18 cellular contexts compared by ENCODE assay signal in the genomic region with DNA sequence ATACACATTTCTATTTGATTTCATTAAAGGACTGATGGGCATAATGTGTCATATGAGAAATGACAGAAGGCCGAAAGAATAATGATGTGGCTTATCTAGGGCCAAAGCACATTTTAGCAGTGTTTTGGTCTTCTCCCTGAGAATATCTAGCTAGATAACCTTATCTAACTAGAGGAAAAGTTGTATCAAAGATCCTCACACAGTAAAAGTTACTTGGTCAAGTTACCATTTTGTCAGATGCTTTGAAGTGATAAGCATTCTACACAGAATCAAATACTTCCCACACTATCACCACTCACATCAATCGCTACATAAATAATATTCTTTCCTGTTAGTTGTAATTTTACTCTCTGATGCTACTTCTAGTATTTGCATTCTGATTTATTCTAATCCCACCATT. TPM values are rescaled to one million over a fixed set of nuclear protein-coding genes. Genes with fewer than 3 reads are reported as not detected.
DNase-seq lines count a peak whose midpoint lies in the region; ATAC-seq, FAIRE-seq and TF ChIP-seq lines count a peak whose summit lies in the region.
"Had no signal": no experiment of that assay in that cellular context is flagged by ENCODE, and none has a peak within 500 bp of the region (broad histone marks: within the 10 kb centered on the region; RNA-seq: fewer than 3 reads in every experiment).

No MANE protein-coding gene starts in this region.

- H2AFZ ChIP-seq in SK-N-SH (ENCODE audit: low read depth) (no peak overlapping the region), K562 (ENCODE audit: low read depth, low read length) (no peak overlapping the region), neural progenitor cell (replicated peaks) (no peak overlapping the region)

- POLR2A ChIA-PET in SK-N-SH (lab: Yijun Ruan, JAX) (no interaction called here), K562 (lab: Yijun Ruan, JAX) (interaction anchor here (1.0 to 2.4 kb wide), 5 partner anchors 8 to 25 kb away, joined by 3 to 16 read pairs (median 4); no protein-coding TSS in a partner anchor)

- in situ Hi-C loops in K562 (cut with MboI): no loop called here

- peaks cover 12% of the 10 kb centered on the region for H3F3A ChIP-seq in SK-N-SH (replicated peaks; ENCODE audit: insufficient read depth)
- peaks cover 20% of the 10 kb centered on the region for H3F3A ChIP-seq in neural progenitor cell (ENCODE audit: low read depth)

- H3K79me2 ChIP-seq in SK-N-SH (ENCODE audit: insufficient read depth): peaks cover 100% of the 10 kb centered on the region
- peaks cover 100% of the 10 kb centered on the region for H3K79me2 ChIP-seq in K562 (ENCODE audit: control insufficient read depth, insufficient read depth, low read length)
- H3K79me2 ChIP-seq in neural progenitor cell (ENCODE audit: low read depth): peaks cover 100% of the 10 kb centered on the region

- H3K27ac ChIP-seq in SK-N-SH (ENCODE audit: low read depth in 2 of 2, low read length in 1 of 2): peak overlapping the region in 1 of 2 experiments; percentile 45; a peak in 1 of 4 replicates
- H3K27ac ChIP-seq in HUES64 (ENCODE audit: low read depth, low read length): peak overlapping the region; percentile 16; the same call in 1 of the 2 replicates
- H3K27ac ChIP-seq in K562 (ENCODE audit: extremely low read depth, low read depth, low read length): no peak overlapping the region
- H3K27ac ChIP-seq in neural progenitor cell: no peak overlapping the region
- H3K27ac ChIP-seq: C4-2B, lower lobe of right lung, transverse colon had no signal

- H3K4me3 ChIP-seq in SK-N-SH (ENCODE audit: low read depth in 2 of 2, low read length in 1 of 2) (no peak overlapping the region), HUES64 (ENCODE audit: low read length) (no peak overlapping the region), K562 (no peak overlapping the region), neural progenitor cell (no peak overlapping the region)
- H3K4me3 ChIP-seq: lower lobe of right lung, transverse colon had no signal

- BruUV-seq in K562 (replicated peaks; lab: Mats Ljungman, UMichigan): TSS peak; percentile 1

- H3K9me3 Mint-ChIP-seq in neural progenitor cell: no peaks in the 10 kb centered on the region
- H3K9me3 Mint-ChIP-seq: activated naive CD4-positive, alpha-beta T cell treated with anti-CD3 and anti-CD28 coated beads, Interleukin-2, amount 50 U/mL, for 72 hours; stimulated activated naive B cell treated with anti-CD40 and anti-IgM and Interleukin-4, amounts not matched to agents 10 μg/mL and 1 μg/mL and 100 μg/mL, for 72 hours had no signal

- ATAC-seq in SK-N-SH treated with all-trans-retinoic acid at 6 μM for 48 hours (no peak), K562 (no peak)
- ATAC-seq: activated naive CD4-positive, alpha-beta T cell treated with anti-CD3 and anti-CD28 coated beads, Interleukin-2, amount 50 U/mL, for 72 hours; lower lobe of right lung; stimulated activated naive B cell treated with anti-CD40 and anti-IgM and Interleukin-4, amounts not matched to agents 10 μg/mL and 1 μg/mL and 100 μg/mL, for 72 hours had no signal

- H3K4me3 Mint-ChIP-seq in neural progenitor cell: no peak overlapping the region
- H3K4me3 Mint-ChIP-seq: stimulated activated naive B cell treated with anti-CD40 and anti-IgM and Interleukin-4, amounts not matched to agents 10 μg/mL and 1 μg/mL and 100 μg/mL, for 72 hours had no signal

- H3K36me3 ChIP-seq in SK-N-SH (replicated peaks in 1 of 2; ENCODE audit: control insufficient read depth in 1 of 2, insufficient read depth in 2 of 2, low read length in 1 of 2) (peaks cover 41 to 73% of the 10 kb centered on the region in 2 experiments), HUES64 (ENCODE audit: insufficient read depth, low read length) (peaks cover 78% of the 10 kb centered on the region), K562 (ENCODE audit: control insufficient read depth, insufficient read depth, low read length) (peaks cover 88% of the 10 kb centered on the region), neural progenitor cell (peaks cover 30% of the 10 kb centered on the region)

- no peak for TF ChIP-seq POLR2A in K562 (conservative IDR thresholded peaks at IDR 0.05)

- H3K27me3 Mint-ChIP-seq in neural progenitor cell (ENCODE audit: insufficient read depth, low read depth): peaks cover 3% of the 10 kb centered on the region
- H3K27me3 Mint-ChIP-seq: stimulated activated naive B cell treated with anti-CD40 and anti-IgM and Interleukin-4, amounts not matched to agents 10 μg/mL and 1 μg/mL and 100 μg/mL, for 72 hours had no signal

- CTCF ChIA-PET in SK-N-SH (lab: Yijun Ruan, JAX): no interaction called here
- CTCF ChIA-PET in K562 (lab: Yijun Ruan, JAX; ENCODE audit: low intra/inter-chr PET ratio): no interaction called here

- H3K36me3 Mint-ChIP-seq in neural progenitor cell: peaks cover 21% of the 10 kb centered on the region

- H3K9me3 ChIP-seq in SK-N-SH (no peaks in the 10 kb centered on the region), HUES64 (ENCODE audit: insufficient read depth, low read depth, low read length) (no peaks in the 10 kb centered on the region), K562 (replicated peaks; ENCODE audit: control insufficient read depth, insufficient read depth, low read depth, low read length) (no peaks in the 10 kb centered on the region), neural progenitor cell (ENCODE audit: low read depth) (no peaks in the 10 kb centered on the region)
- H3K9me3 ChIP-seq: lower lobe of right lung, transverse colon had no signal

- no peak for TF ChIP-seq CTCF in SK-N-SH (IDR thresholded peaks at IDR 0.05)
- no peak for TF ChIP-seq CTCF in K562 (IDR thresholded peaks at IDR 0.05 in 2 of 3, conservative IDR thresholded peaks at IDR 0.05 in 1 of 3; ENCODE audit: insufficient read depth in 2 of 3, low read depth in 1 of 3, low read length in 3 of 3)
- no peak for TF ChIP-seq CTCF in neural progenitor cell (IDR thresholded peaks at IDR 0.05)

- DNase-seq in SK-N-SH (no peak), K562 (ENCODE audit: extremely low read depth in 1 of 4, low spot score in 3 of 4) (no peak), neural progenitor cell (ENCODE audit: low spot score) (no peak), NCI-H1694 treated with DMSO at 0.1 percent for 48 hours (lab: John Stamatoyannopoulos, UW) (no peak), NCI-H2227 (lab: John Stamatoyannopoulos, UW; ENCODE audit: unreplicated experiment) (no peak)
- no peak for DNase-seq in NK-92 treated with Interleukin-12 subunit alpha and Interleukin-12 subunit beta, amount 100 ng/mL, for 24 hours (lab: John Stamatoyannopoulos, UW)
- DNase-seq: 8988T; activated CD4-positive, alpha-beta T cell treated with anti-CD3 and anti-CD28 coated beads for 48 hours; DMS79; head of caudate nucleus; lower lobe of right lung; NCI-H1436 treated with DMSO at 0.1 percent for 48 hours; stimulated activated naive B cell treated with anti-CD40 and anti-IgM and Interleukin-4, amounts not matched to agents 10 μg/mL and 1 μg/mL and 100 μg/mL, for 72 hours; transverse colon had no signal

- H3K27ac Mint-ChIP-seq in neural progenitor cell: no peak overlapping the region
- H3K27ac Mint-ChIP-seq: activated naive CD4-positive, alpha-beta T cell treated with anti-CD3 and anti-CD28 coated beads, Interleukin-2, amount 50 U/mL, for 72 hours had no signal

- intact Hi-C loops in K562 (cut with micrococcal nuclease): no loop called here

- H3K9ac ChIP-seq in SK-N-SH: no peak overlapping the region
- H3K9ac ChIP-seq in HUES64 (ENCODE audit: low read depth, low read length): no peak overlapping the region
- no peak overlapping the region for H3K9ac ChIP-seq in K562 (ENCODE audit: insufficient read depth in 1 of 2, low read depth in 2 of 2, low read length in 2 of 2)
- no peak overlapping the region for H3K9ac ChIP-seq in neural progenitor cell

- H3K4me1 ChIP-seq in SK-N-SH (ENCODE audit: control insufficient read depth in 1 of 2, insufficient read depth in 2 of 2, low read depth in 1 of 2, low read length in 1 of 2): peaks cover 7 to 23% of the 10 kb centered on the region in 2 experiments; a peak in 3 of 4 replicates
- peaks cover 44% of the 10 kb centered on the region for H3K4me1 ChIP-seq in HUES64 (ENCODE audit: insufficient read depth, low read length)
- H3K4me1 ChIP-seq in K562 (replicated peaks in 1 of 2; ENCODE audit: control insufficient read depth in 2 of 2, insufficient read depth in 2 of 2, low read length in 2 of 2): peaks cover 13 to 22% of the 10 kb centered on the region in 2 experiments; a peak in 3 of 5 replicates
- H3K4me1 ChIP-seq in neural progenitor cell: peaks cover 32% of the 10 kb centered on the region

- FAIRE-seq in K562 (lab: Jason Lieb, UNC): no peak

- no peaks in the 10 kb centered on the region for H3K9me1 ChIP-seq in K562 (ENCODE audit: control insufficient read depth, insufficient read depth, low read length)

- peaks cover 27% of the 10 kb centered on the region for H3K4me1 Mint-ChIP-seq in neural progenitor cell

- H3K27me3 ChIP-seq in SK-N-SH (ENCODE audit: insufficient read depth) (no peaks in the 10 kb centered on the region), HUES64 (ENCODE audit: insufficient read depth, low read length) (no peaks in the 10 kb centered on the region), K562 (ENCODE audit: control insufficient read depth in 2 of 2, insufficient read depth in 2 of 2, low read length in 2 of 2) (no peaks in the 10 kb centered on the region), neural progenitor cell (no peaks in the 10 kb centered on the region)
- H3K27me3 ChIP-seq: transverse colon had no signal

- TF ChIP-seq EP300 in SK-N-SH (IDR thresholded peaks at IDR 0.05; ENCODE audit: borderline replicate concordance in 1 of 2, low read depth in 1 of 2, low read length in 1 of 2) (no peak), K562 (IDR thresholded peaks at IDR 0.05; ENCODE audit: low read length) (no peak)

- H4K20me1 ChIP-seq in SK-N-SH (ENCODE audit: insufficient read depth): peaks cover 99% of the 10 kb centered on the region
- peaks cover 38% of the 10 kb centered on the region for H4K20me1 ChIP-seq in K562 (replicated peaks; ENCODE audit: control insufficient read depth, insufficient read depth, low read length)
- peaks cover 99% of the 10 kb centered on the region for H4K20me1 ChIP-seq in neural progenitor cell (ENCODE audit: low read depth)

- 98% methylated on average over 2 of the region's 2 CpGs for WGBS in SK-N-SH (ENCODE audit: low lambda C conversion rate)
- 94% methylated on average over 2 of the region's 2 CpGs for WGBS in HUES64
- 34% methylated on average over 2 of the region's 2 CpGs for WGBS in K562 (ENCODE audit: insufficient coverage, low coverage, missing lambda C conversion rate)

- H3K4me2 ChIP-seq in SK-N-SH (peak overlapping the region; percentile 11; the same call in 1 of the 2 replicates), K562 (ENCODE audit: insufficient read depth, low read length) (no peak overlapping the region), neural progenitor cell (peak overlapping the region; percentile 0)

- TF ChIP-seq RAD21 in SK-N-SH (IDR thresholded peaks at IDR 0.05; ENCODE audit: low read length) (no peak), K562 (CRISPR knock-in tag; conservative IDR thresholded peaks at IDR 0.05 in 1 of 2, IDR thresholded peaks at IDR 0.05 in 1 of 2) (no peak)

- H3K9me2 ChIP-seq in SK-N-SH: no peaks in the 10 kb centered on the region

RNA-seq across cellular contexts. Expression of gene XPO1, which starts 8.2 kb away (rescaled TPM):
- polyA plus RNA-seq in SK-N-SH (2012; rRNA removed): 61.0 and 73.3 TPM in 2 replicates
- polyA plus RNA-seq in SK-N-SH (2012; cell fraction: cytosol; rRNA removed): 63.0 and 66.3 TPM in 2 replicates
- 70.3 and 179 TPM in 2 replicates for polyA plus RNA-seq in SK-N-SH (2012; cell fraction: nucleus; rRNA removed)
- polyA plus RNA-seq in HUES64 (2013, experiment 1 of 2): 214 TPM
- polyA plus RNA-seq in HUES64 (2013, experiment 2 of 2): 231 TPM
- 379 and 1,649 TPM in 2 replicates for total RNA-seq in K562 (2011; cell fraction: chromatin; rRNA removed; ENCODE audit: low replicate concordance)
- total RNA-seq in K562 (2011; cell fraction: nucleolus; rRNA removed): 154 and 214 TPM in 2 replicates
- total RNA-seq in K562 (2011; cell fraction: nucleoplasm; rRNA removed): 491 and 590 TPM in 2 replicates
- total RNA-seq in K562 (2014; rRNA removed): 177 and 196 TPM in 2 replicates
- 296 and 319 TPM in 2 replicates for total RNA-seq in K562 (2014; rRNA removed; fragmentation: Illumina TruSeq; extraction: Trizol)
- 284 and 301 TPM in 2 replicates for total RNA-seq in K562 (2015; rRNA removed; fragmentation: Illumina TruSeq; extraction: Trizol)
- 204 and 216 TPM in 2 replicates for total RNA-seq in K562 (2021)
- polyA plus RNA-seq in K562 (2011; rRNA removed): 240 and 307 TPM in 2 replicates
- 49.5 and 115 TPM in 2 replicates for polyA plus RNA-seq in K562 (2011; cell fraction: cytosol; rRNA removed)
- 209 and 356 TPM in 2 replicates for polyA plus RNA-seq in K562 (2011; cell fraction: nucleus; rRNA removed)
- polyA plus RNA-seq in K562 (2012): 150 and 157 TPM in 2 replicates
- 213 and 253 TPM in 2 replicates for polyA plus RNA-seq in K562 (2014; fragmentation: Illumina TruSeq; extraction: Trizol)
- 10 to 100 TPM; 86.2 to 91.8 TPM for polyA plus RNA-seq in K562 (2014; fragmentation: Nextera tagmentation; extraction: Ambion mirVana)
- polyA plus RNA-seq in K562 (2014; rRNA removed): 195 and 211 TPM in 2 replicates
- 515 and 518 TPM in 2 replicates for polyA minus RNA-seq in K562 (2011; rRNA and poly(A)+ RNA removed)
- 122 and 170 TPM in 2 replicates for polyA minus RNA-seq in K562 (2011; cell fraction: cytosol; rRNA and poly(A)+ RNA removed)
- 151 and 265 TPM in 2 replicates for polyA minus RNA-seq in K562 (2011; cell fraction: nucleus; rRNA and poly(A)+ RNA removed)
- total RNA-seq in neural progenitor cell (ENCODE audit: low replicate concordance): 408 and 681 TPM in 2 replicates

RNA-seq across cellular contexts. Expression of gene USP34, which starts 59.1 kb away (rescaled TPM):
- polyA plus RNA-seq in SK-N-SH (2012; rRNA removed) (31.4 and 40.5 TPM in 2 replicates), K562 (2011; rRNA removed) (69.1 and 82.1 TPM in 2 replicates), K562 (2014; fragmentation: Illumina TruSeq; extraction: Trizol) (83.8 and 108 TPM in 2 replicates), K562 (2014; fragmentation: Nextera tagmentation; extraction: Ambion mirVana) (10 to 100 TPM; 19.8 to 38.7 TPM), K562 (2014; rRNA removed) (48.3 and 54.1 TPM in 2 replicates)
- polyA plus RNA-seq in SK-N-SH (2012; cell fraction: cytosol; rRNA removed): 35.3 and 43.2 TPM in 2 replicates
- 61.1 and 110 TPM in 2 replicates for polyA plus RNA-seq in SK-N-SH (2012; cell fraction: nucleus; rRNA removed)
- 41.6 TPM for polyA plus RNA-seq in HUES64 (2013, experiment 1 of 2)
- 48.2 TPM for polyA plus RNA-seq in HUES64 (2013, experiment 2 of 2)
- total RNA-seq in K562 (2011; cell fraction: chromatin; rRNA removed; ENCODE audit: low replicate concordance): 203 and 710 TPM in 2 replicates
- 62.7 and 117 TPM in 2 replicates for total RNA-seq in K562 (2011; cell fraction: nucleolus; rRNA removed)
- 187 and 292 TPM in 2 replicates for total RNA-seq in K562 (2011; cell fraction: nucleoplasm; rRNA removed)
- total RNA-seq in K562 (2014; rRNA removed) (61.8 and 61.9 TPM in 2 replicates), K562 (2014; rRNA removed; fragmentation: Illumina TruSeq; extraction: Trizol) (98.7 and 111 TPM in 2 replicates), K562 (2015; rRNA removed; fragmentation: Illumina TruSeq; extraction: Trizol) (89.9 and 94.3 TPM in 2 replicates), K562 (2021) (67.8 and 73.6 TPM in 2 replicates), neural progenitor cell (ENCODE audit: low replicate concordance) (106 and 162 TPM in 2 replicates)
- 24.1 and 44.7 TPM in 2 replicates for polyA plus RNA-seq in K562 (2011; cell fraction: cytosol; rRNA removed)
- polyA plus RNA-seq in K562 (2011; cell fraction: nucleus; rRNA removed): 109 and 150 TPM in 2 replicates
- polyA plus RNA-seq in K562 (2012): 46.1 and 63.7 TPM in 2 replicates
- polyA minus RNA-seq in K562 (2011; rRNA and poly(A)+ RNA removed): 252 and 297 TPM in 2 replicates
- 70.3 and 94.8 TPM in 2 replicates for polyA minus RNA-seq in K562 (2011; cell fraction: cytosol; rRNA and poly(A)+ RNA removed)
- 139 and 212 TPM in 2 replicates for polyA minus RNA-seq in K562 (2011; cell fraction: nucleus; rRNA and poly(A)+ RNA removed)

Comparison
In these comparisons a context has a peak if more than half of its experiments do, and no peak if none do; other contexts are left out.
1. Of the 27 proteins assayed by ChIP-seq in both K562 and SK-N-SH: peak only in K562: POLR2AphosphoS5; only in SK-N-SH: none; in both: none; in neither: 26.